28 cellular contexts compared by ENCODE assay signal in the genomic region with DNA sequence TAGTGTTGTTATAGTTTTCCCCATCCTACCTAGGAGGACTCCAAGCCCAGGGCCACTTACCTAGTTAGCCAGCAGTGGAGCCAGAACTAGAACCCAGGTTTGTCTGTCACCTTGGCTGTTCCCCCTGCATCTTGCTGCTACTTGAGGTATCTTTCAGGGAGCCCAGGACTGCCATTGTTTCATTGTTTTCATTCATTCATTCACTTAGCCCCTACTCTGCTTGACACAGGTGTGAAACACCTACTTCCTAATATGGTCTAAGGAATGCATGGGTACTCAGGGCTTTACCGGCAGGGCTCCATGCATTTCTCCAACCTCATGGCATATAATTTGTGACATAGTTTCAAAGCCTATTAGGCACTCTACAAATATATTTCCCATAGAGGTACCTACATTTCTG.
"Had no signal": no experiment of that assay in that cellular context is flagged by ENCODE, and none has a peak within 500 bp of the region (broad histone marks: within the 10 kb centered on the region; RNA-seq: fewer than 3 reads in every experiment).

No MANE protein-coding gene starts in this region.

- DNase-seq: hippocampal formation; islet precursor cell; left ventricle myocardium inferior; midbrain; mucosa of descending colon; naive thymus-derived CD4-positive, alpha-beta T cell; nucleus accumbens; pancreas; posterior cingulate gyrus; retina; right cardiac atrium; stimulated activated CD4-positive, alpha-beta T cell treated with anti-CD3 and anti-CD28 coated beads, Interleukin-12 subunit alpha, Interleukin-12 subunit beta, amount 100 ng/mL, for 4 hours; stimulated activated CD4-positive, alpha-beta T cell treated with anti-CD3 and anti-CD28 coated beads, Interleukin-15, amount 100 ng/mL, for 24 hours; stimulated activated CD4-positive, alpha-beta T cell treated with anti-CD3 and anti-CD28 coated beads, Interleukin-2, amount 100 ng/mL, for 24 hours; stimulated activated CD4-positive, alpha-beta T cell treated with anti-CD3 and anti-CD28 coated beads, Interleukin-4, amount 100 ng/mL, for 1 hour; stimulated activated naive B cell treated with anti-CD40 and anti-IgM and Interleukin-4, amounts not matched to agents 10 μg/mL and 1 μg/mL and 100 μg/mL, for 72 hours; stimulated activated naive CD8-positive, alpha-beta T cell treated with anti-CD3 and anti-CD28 coated beads, Interleukin-15, Interleukin-2, amounts not matched to agents 100 U/mL and 50 U/mL, for 24 hours; stomach; testis; thyroid gland; transverse colon; upper lobe of right lung had no signal

- H3K9me3 ChIP-seq: left ventricle myocardium inferior, mucosa of descending colon, pancreas, prostate gland, stomach, testis, thyroid gland, transverse colon, upper lobe of right lung had no signal

- H3K36me3 Mint-ChIP-seq: naive thymus-derived CD4-positive, alpha-beta T cell; stimulated activated naive B cell treated with anti-CD40 and anti-IgM and Interleukin-4, amounts not matched to agents 10 μg/mL and 1 μg/mL and 100 μg/mL, for 72 hours had no signal

- H3K4me1 Mint-ChIP-seq: neural crest cell; stimulated activated naive B cell treated with anti-CD40 and anti-IgM and Interleukin-4, amounts not matched to agents 10 μg/mL and 1 μg/mL and 100 μg/mL, for 72 hours had no signal

- H3K36me3 ChIP-seq: pancreas, prostate gland, upper lobe of right lung had no signal

- H3K4me3 Mint-ChIP-seq: naive thymus-derived CD4-positive, alpha-beta T cell; nephron; neural crest cell; stimulated activated naive B cell treated with anti-CD40 and anti-IgM and Interleukin-4, amounts not matched to agents 10 μg/mL and 1 μg/mL and 100 μg/mL, for 72 hours had no signal

- H3K4me3 ChIP-seq: left ventricle myocardium inferior, lung, mucosa of descending colon, pancreas, prostate gland, skin epidermis, stomach, testis, thyroid gland, transverse colon, upper lobe of right lung had no signal

- H3K27ac ChIP-seq: left ventricle myocardium inferior, pancreas, prostate gland, skin epidermis, stomach, testis, thyroid gland, transverse colon, upper lobe of right lung had no signal

- H3K27me3 ChIP-seq: pancreas, stomach, testis, thyroid gland, transverse colon, upper lobe of right lung had no signal

- H3K4me1 ChIP-seq: pancreas, prostate gland, stomach, testis, thyroid gland, transverse colon, upper lobe of right lung had no signal

- H3K27me3 Mint-ChIP-seq: naive thymus-derived CD4-positive, alpha-beta T cell had no signal

- H3K9me3 Mint-ChIP-seq: naive thymus-derived CD4-positive, alpha-beta T cell; nephron; neural crest cell; stimulated activated naive B cell treated with anti-CD40 and anti-IgM and Interleukin-4, amounts not matched to agents 10 μg/mL and 1 μg/mL and 100 μg/mL, for 72 hours had no signal

- H3K27ac Mint-ChIP-seq: naive thymus-derived CD4-positive, alpha-beta T cell; nephron; stimulated activated naive B cell treated with anti-CD40 and anti-IgM and Interleukin-4, amounts not matched to agents 10 μg/mL and 1 μg/mL and 100 μg/mL, for 72 hours had no signal

- ATAC-seq: mucosa of descending colon; naive thymus-derived CD4-positive, alpha-beta T cell; pancreas; right cardiac atrium; sciatic nerve; stimulated activated naive B cell treated with anti-CD40 and anti-IgM and Interleukin-4, amounts not matched to agents 10 μg/mL and 1 μg/mL and 100 μg/mL, for 72 hours; stimulated activated naive CD8-positive, alpha-beta T cell treated with anti-CD3 and anti-CD28 coated beads, Interleukin-15, Interleukin-2, amounts not matched to agents 100 U/mL and 50 U/mL, for 24 hours; upper lobe of right lung had no signal
